Comparison of ENCODE assay signal across 21 cellular contexts in the genomic region with DNA sequence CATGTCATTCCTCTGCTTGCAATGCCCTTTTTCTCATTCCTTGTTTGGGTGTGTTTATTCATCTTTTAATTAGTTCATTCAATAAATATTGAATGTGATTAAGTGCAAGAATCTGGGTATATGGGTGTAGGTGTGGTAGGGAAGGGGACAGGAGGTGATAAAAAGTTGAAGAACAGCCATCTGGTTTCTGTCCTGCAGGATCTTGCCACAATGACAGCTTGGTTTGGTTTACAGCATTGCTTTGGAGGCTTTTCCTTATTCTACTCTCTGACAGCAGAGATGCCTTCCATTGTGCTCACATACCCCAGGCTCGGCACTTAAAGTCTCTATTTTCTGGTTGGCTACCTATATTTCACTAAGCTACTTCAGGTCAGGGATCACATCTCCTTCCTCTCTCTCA. TPM values are rescaled to one million over a fixed set of nuclear protein-coding genes. Genes with fewer than 3 reads are reported as not detected.
"Had no signal": no experiment of that assay in that cellular context is flagged by ENCODE, and none has a peak within 500 bp of the region (broad histone marks: within the 10 kb centered on the region; RNA-seq: fewer than 3 reads in every experiment).

No MANE protein-coding gene starts in this region.

- H3K9me3 ChIP-seq: MG63, SK-N-SH had no signal

- H3K36me3 ChIP-seq: MG63 had no signal

- H3K4me3 ChIP-seq: MG63 had no signal

- H3K27ac ChIP-seq: HL-60 had no signal

- DNase-seq: KBM-7, MG63, NCI-H1092 treated with DMSO at 0.1 percent for 48 hours, NCI-H1436, NCI-H187, NCI-H2029, NCI-H2081 treated with DMSO at 0.1 percent for 48 hours, NCI-H2171, NCI-H226, NCI-H446, NCI-H510A, NCI-H524 treated with DMSO at 0.1 percent for 48 hours, NCI-H69, NCI-H774, RPMI8226, SHP77 treated with DMSO at 0.1 percent for 48 hours, SK-N-SH, SW 1271 had no signal

RNA-seq across cellular contexts. Expression of a gene that starts 3.0 kb away (rescaled TPM):
- total RNA-seq: LHCN-M2, SK-MEL-5 had no signal

RNA-seq across cellular contexts. Expression of a gene that starts 45.6 kb away (rescaled TPM):
- total RNA-seq: LHCN-M2, SK-MEL-5 had no signal
